ENCODE assay signal across 21 cellular contexts in genomic region chr18:61991836-61992235, GRCh38.
A peak's percentile ranks its signal among the peaks of the same experiment; 100 is the strongest.
DNase-seq lines count a peak whose midpoint lies in the region; ATAC-seq, FAIRE-seq and TF ChIP-seq lines count a peak whose summit lies in the region.
"Had no signal": no experiment of that assay in that cellular context is flagged by ENCODE, and none has a peak within 500 bp of the region (broad histone marks: within the 10 kb centered on the region; RNA-seq: fewer than 3 reads in every experiment).

No MANE protein-coding gene starts in this region.

- H3K36me3 ChIP-seq in ACC112 (ENCODE audit: insufficient read depth, low read length), result no peaks in the 10 kb centered on the region
- H3K36me3 ChIP-seq in GM12878 (ENCODE audit: control insufficient read depth in 2 of 2, insufficient read depth in 2 of 2, low read length in 1 of 2), result no peaks in the 10 kb centered on the region

- H4K20me1 ChIP-seq in GM12878 (ENCODE audit: control insufficient read depth, insufficient read depth), result no peaks in the 10 kb centered on the region

- ATAC-seq in GM12878, result no peak
- ATAC-seq in HG02938 (IDR thresholded peaks at IDR 0.05; ENCODE audit: unreplicated experiment), result no peak
- ATAC-seq in HG03378 (IDR thresholded peaks at IDR 0.05; ENCODE audit: unreplicated experiment), result no peak
- ATAC-seq: CD8-positive, alpha-beta T cell had no signal

- POLR2A ChIA-PET in GM12878 (lab: Charles Lee), result no interaction called here

- H3K4me3 Mint-ChIP-seq in HFFc6, result peak overlapping the region; percentile 72
- no peak overlapping the region for H3K4me3 Mint-ChIP-seq in mesothelial cell of epicardium
- H3K4me3 Mint-ChIP-seq: activated CD4-positive, alpha-beta memory T cell treated with anti-CD3 and anti-CD28 coated beads, Interleukin-2, amount 10 ng/mL, durations not matched to agents 7 days and 5 days; activated naive CD4-positive, alpha-beta T cell treated with anti-CD3 and anti-CD28 coated beads, Interleukin-2, amount 10 ng/mL, durations not matched to agents 7 days and 5 days; CD8-positive, alpha-beta T cell; endodermal cell; nephron progenitor cell had no signal

- no TSS peak for BruUV-seq in GM12878 (replicated peaks; lab: Mats Ljungman, UMichigan)

- WGBS in GM12878 (ENCODE audit: insufficient coverage, insufficient replicate concordance, low lambda C conversion rate, missing lambda C conversion rate), result 65% methylated on average over 1 of the region's 1 CpG

- no peaks in the 10 kb centered on the region for H3K27me3 Mint-ChIP-seq in HFFc6 (ENCODE audit: insufficient read depth)
- no peaks in the 10 kb centered on the region for H3K27me3 Mint-ChIP-seq in mesothelial cell of epicardium (ENCODE audit: low read depth)
- H3K27me3 Mint-ChIP-seq: activated CD4-positive, alpha-beta memory T cell treated with anti-CD3 and anti-CD28 coated beads, Interleukin-2, amount 10 ng/mL, durations not matched to agents 7 days and 5 days had no signal

- H3K27me3 ChIP-seq in ACC112 (ENCODE audit: insufficient read depth, low read length) (no peaks in the 10 kb centered on the region), GM12878 (replicated peaks in 1 of 2; ENCODE audit: control insufficient read depth in 2 of 2, insufficient read depth in 2 of 2, low read length in 1 of 2) (no peaks in the 10 kb centered on the region)

- no peaks in the 10 kb centered on the region for H3K79me2 ChIP-seq in ACC112 (ENCODE audit: control insufficient read depth, insufficient read depth, low read length, unreplicated experiment)
- no peaks in the 10 kb centered on the region for H3K79me2 ChIP-seq in GM12878 (ENCODE audit: control insufficient read depth, insufficient read depth, low read length)

- H3K36me3 Mint-ChIP-seq in HFFc6 (ENCODE audit: low read depth) (peaks cover 16% of the 10 kb centered on the region), mesothelial cell of epicardium (no peaks in the 10 kb centered on the region)
- H3K36me3 Mint-ChIP-seq: activated naive CD4-positive, alpha-beta T cell treated with anti-CD3 and anti-CD28 coated beads, Interleukin-2, amount 10 ng/mL, durations not matched to agents 7 days and 5 days; CD8-positive, alpha-beta T cell had no signal

- TF ChIP-seq RAD21 in GM12878 (IDR thresholded peaks at IDR 0.05; ENCODE audit: insufficient read depth, low read depth, low read length), result no peak

- no peak overlapping the region for H3K4me2 ChIP-seq in GM12878 (ENCODE audit: control insufficient read depth, insufficient read depth)

- intact Hi-C loops in GM12878 (cut with micrococcal nuclease; ENCODE audit: unreplicated experiment), result no loop called here

- H3K27ac Mint-ChIP-seq in HFFc6, result peak overlapping the region; percentile 86
- peak overlapping the region; percentile 82 for H3K27ac Mint-ChIP-seq in mesothelial cell of epicardium
- H3K27ac Mint-ChIP-seq: activated CD4-positive, alpha-beta memory T cell treated with anti-CD3 and anti-CD28 coated beads, Interleukin-2, amount 10 ng/mL, durations not matched to agents 7 days and 5 days; activated naive CD4-positive, alpha-beta T cell treated with anti-CD3 and anti-CD28 coated beads, Interleukin-2, amount 10 ng/mL, durations not matched to agents 7 days and 5 days; CD8-positive, alpha-beta T cell; nephron progenitor cell had no signal

- no peaks in the 10 kb centered on the region; the same call in 2 of the 3 replicates for H3K9me3 ChIP-seq in GM12878 (replicated peaks; ENCODE audit: control insufficient read depth, insufficient read depth, low read length)

- CTCF ChIA-PET in GM12878 (lab: Yijun Ruan, JAX), result interaction anchor here (1.3 kb wide), 1 partner anchor 139 kb away, joined by 3 read pairs; no protein-coding TSS in a partner anchor

- RAD21 ChIA-PET in GM12878 (lab: Charles Lee; ENCODE audit: unreplicated experiment), result no interaction called here

- peak; percentile 35 for FAIRE-seq in GM12878 (lab: Jason Lieb, UNC)
- FAIRE-seq: colon had no signal

- no peak for TF ChIP-seq EP300 in GM12878 (IDR thresholded peaks at IDR 0.05; ENCODE audit: borderline replicate concordance in 1 of 2, control insufficient read depth in 1 of 2, low read depth in 2 of 2, low read length in 2 of 2)

- H2AFZ ChIP-seq in ACC112 (ENCODE audit: low read length, unreplicated experiment) (peak overlapping the region; percentile 94), GM12878 (ENCODE audit: control insufficient read depth, low read depth, low read length) (no peak overlapping the region)

- H3K4me1 ChIP-seq in ACC112 (ENCODE audit: control insufficient read depth, insufficient read depth, low read length, unreplicated experiment) (peaks cover 50% of the 10 kb centered on the region), GM12878 (ENCODE audit: control insufficient read depth, insufficient read depth, low read length) (no peaks in the 10 kb centered on the region)

- no peak for TF ChIP-seq POLR2A in GM12878 (IDR thresholded peaks at IDR 0.05; ENCODE audit: low read depth, low read length)

- DNase-seq in HFFc6, result no peak
- DNase-seq in GM12878 (ENCODE audit: low read depth, low spot score), result no peak
- no peak for DNase-seq in mesothelial cell of epicardium (ENCODE audit: low spot score in 2 of 2, unreplicated experiment in 2 of 2)
- no peak for DNase-seq in RKO (ENCODE audit: low spot score)
- no peak for DNase-seq in GM20000 (ENCODE audit: low spot score)
- DNase-seq: activated CD4-positive, alpha-beta memory T cell treated with anti-CD3 and anti-CD28 coated beads, Interleukin-2, amount 10 ng/mL, durations not matched to agents 7 days and 5 days; activated naive CD4-positive, alpha-beta T cell treated with anti-CD3 and anti-CD28 coated beads, Interleukin-2, amount 10 ng/mL, durations not matched to agents 7 days and 5 days; activated T-cell treated with anti-CD3 and anti-CD28 coated beads, Interleukin-2, amount 50 U/mL, for 1 hour; CD8-positive, alpha-beta T cell; DND-41; endodermal cell; islet precursor cell; Karpas-422; NCI-H1092 treated with DMSO at 0.1 percent for 48 hours; NCI-H2081 treated with DMSO at 0.1 percent for 48 hours; nephron progenitor cell; T-helper 2 cell had no signal

- H3K27ac ChIP-seq in ACC112 (ENCODE audit: low read depth, low read length), result peak overlapping the region; percentile 100
- no peak overlapping the region for H3K27ac ChIP-seq in GM12878 (ENCODE audit: control insufficient read depth, insufficient read depth)

- H3K9me3 Mint-ChIP-seq in HFFc6, result no peaks in the 10 kb centered on the region
- H3K9me3 Mint-ChIP-seq in mesothelial cell of epicardium, result peaks cover 8% of the 10 kb centered on the region
- H3K9me3 Mint-ChIP-seq: activated CD4-positive, alpha-beta memory T cell treated with anti-CD3 and anti-CD28 coated beads, Interleukin-2, amount 10 ng/mL, durations not matched to agents 7 days and 5 days; activated naive CD4-positive, alpha-beta T cell treated with anti-CD3 and anti-CD28 coated beads, Interleukin-2, amount 10 ng/mL, durations not matched to agents 7 days and 5 days; CD8-positive, alpha-beta T cell; endodermal cell; nephron progenitor cell had no signal

- SMC1A ChIA-PET in GM12878 (lab: Charles Lee; ENCODE audit: uncharacterized antibody, unreplicated experiment), result no interaction called here

- in situ Hi-C loops in GM12878 (cut with MboI), result no loop called here

- H3K4me1 Mint-ChIP-seq in HFFc6 (ENCODE audit: low read depth) (peaks cover 63% of the 10 kb centered on the region), mesothelial cell of epicardium (peaks cover 22% of the 10 kb centered on the region)
- H3K4me1 Mint-ChIP-seq: activated naive CD4-positive, alpha-beta T cell treated with anti-CD3 and anti-CD28 coated beads, Interleukin-2, amount 10 ng/mL, durations not matched to agents 7 days and 5 days; nephron progenitor cell had no signal

- TF ChIP-seq CTCF in HFFc6 (IDR thresholded peaks at IDR 0.05) (no peak), GM12878 (IDR thresholded peaks at IDR 0.05 in 2 of 3, conservative IDR thresholded peaks at IDR 0.05 in 1 of 3; ENCODE audit: control insufficient read depth in 2 of 3, extremely low read depth in 1 of 3, insufficient read depth in 1 of 3, low read depth in 3 of 3, low read length in 3 of 3) (no peak), mesothelial cell of epicardium (IDR thresholded peaks at IDR 0.05; ENCODE audit: unreplicated experiment) (no peak), GM20000 (IDR thresholded peaks at IDR 0.05; ENCODE audit: extremely low read depth, missing control alignments) (no peak)

- no peak overlapping the region for H3K9ac ChIP-seq in GM12878 (ENCODE audit: control insufficient read depth, insufficient read depth, low read length)

- H3K4me3 ChIP-seq in ACC112 (ENCODE audit: low read depth, low read length) (peak overlapping the region; percentile 63), GM12878 (no peak overlapping the region)

TF ChIP-seq in GM12878, 131 proteins besides CTCF, POLR2A, EP300 and RAD21:
- TF ChIP-seq MEF2A (IDR thresholded peaks at IDR 0.05; ENCODE audit: insufficient read depth, low read depth, low read length) (no peak), JUND (IDR thresholded peaks at IDR 0.05; ENCODE audit: low read depth, low read length) (no peak), EGR1 (IDR thresholded peaks at IDR 0.05; ENCODE audit: borderline replicate concordance in 1 of 2, low read depth in 2 of 2, low read length in 2 of 2) (no peak), SMAD5 (IDR thresholded peaks at IDR 0.05; ENCODE audit: low read depth) (no peak), HDGF (IDR thresholded peaks at IDR 0.05) (no peak), CBX5 (IDR thresholded peaks at IDR 0.05; ENCODE audit: low read depth) (no peak), FOXK2 (IDR thresholded peaks at IDR 0.05) (no peak), FOXM1 (IDR thresholded peaks at IDR 0.05; ENCODE audit: low read depth, low read length) (no peak), BCL3 (IDR thresholded peaks at IDR 0.05; ENCODE audit: borderline replicate concordance, insufficient read depth, low read depth, low read length, poor library complexity, severe bottlenecking) (no peak), IKZF2 (IDR thresholded peaks at IDR 0.05) (no peak), PAX5 (IDR thresholded peaks at IDR 0.05; ENCODE audit: borderline replicate concordance, low read depth, low read length) (no peak), ZBED1 (IDR thresholded peaks at IDR 0.05; ENCODE audit: borderline replicate concordance) (no peak)
